19 cellular contexts compared by ENCODE assay signal in genomic region chr9:113537227-113537810, GRCh38.
DNase-seq lines count a peak whose midpoint lies in the region; ATAC-seq, FAIRE-seq and TF ChIP-seq lines count a peak whose summit lies in the region.
"Had no signal": no experiment of that assay in that cellular context is flagged by ENCODE, and none has a peak within 500 bp of the region (broad histone marks: within the 10 kb centered on the region; RNA-seq: fewer than 3 reads in every experiment).

No MANE protein-coding gene starts in this region.

- no peak for ATAC-seq in mucosa of descending colon

- intact Hi-C loops in spleen (cut with DNase I; ENCODE audit: low total_unique reads): no loop called here
- intact Hi-C loops in mucosa of descending colon (cut with DNase I, micrococcal nuclease): no loop called here

- H3K4me1 Mint-ChIP-seq in brain: peaks cover 52% of the 10 kb centered on the region
- peaks cover 90 to 99% of the 10 kb centered on the region in 2 donors for H3K4me1 Mint-ChIP-seq in immature natural killer cell
- H3K4me1 Mint-ChIP-seq: activated naive CD4-positive, alpha-beta T cell treated with anti-CD3 and anti-CD28 coated beads, Interleukin-2, amount 10 ng/mL, durations not matched to agents 7 days and 5 days; IgD-negative memory B cell had no signal

- DNase-seq in LHCN-M2 (ENCODE audit: low read depth) (peak; percentile 18), immature natural killer cell (no peak), spleen (peak; percentile 45), mucosa of descending colon (no peak), hepatic stellate cell (ENCODE audit: low spot score) (no peak), HTR-8/SVneo (ENCODE audit: insufficient read length, low spot score) (no peak)
- DNase-seq in central memory CD4-positive, alpha-beta T cell: no peak
- DNase-seq: DMS53, NCI-H1048, NCI-H2171 treated with DMSO at 0.1 percent for 48 hours had no signal

- peak overlapping the region; percentile 68 to 90 (median 86) for H3K27ac Mint-ChIP-seq in brain
- peak overlapping the region; percentile 15 to 89 (median 78) for H3K27ac Mint-ChIP-seq in immature natural killer cell
- H3K27ac Mint-ChIP-seq: activated naive CD4-positive, alpha-beta T cell treated with anti-CD3 and anti-CD28 coated beads, Interleukin-2, amount 10 ng/mL, durations not matched to agents 7 days and 5 days; IgD-negative memory B cell; T-helper 1 cell treated with Interleukin-12 subunit alpha and Interleukin-12 subunit beta and Interleukin-4 antibody, amounts not matched to agents 30 μg/mL and 1 μg/mL, for 36 hours had no signal

- H3K9me3 Mint-ChIP-seq in brain (peaks cover 0 to 5% (median 0%) of the 10 kb centered on the region in 5 experiments), immature natural killer cell (no peaks in the 10 kb centered on the region)
- H3K9me3 Mint-ChIP-seq: activated naive CD4-positive, alpha-beta T cell treated with anti-CD3 and anti-CD28 coated beads, Interleukin-2, amount 10 ng/mL, durations not matched to agents 7 days and 5 days; IgD-negative memory B cell; T-helper 1 cell treated with Interleukin-12 subunit alpha and Interleukin-12 subunit beta and Interleukin-4 antibody, amounts not matched to agents 30 μg/mL and 1 μg/mL, for 36 hours had no signal

- peak overlapping the region in 1 of 5 experiments; percentile 11 for H3K4me3 Mint-ChIP-seq in brain
- peak overlapping the region in 4 of 5 donors; percentile 33 to 74 (median 41) for H3K4me3 Mint-ChIP-seq in immature natural killer cell
- H3K4me3 Mint-ChIP-seq: activated naive CD4-positive, alpha-beta T cell treated with anti-CD3 and anti-CD28 coated beads, Interleukin-2, amount 10 ng/mL, durations not matched to agents 7 days and 5 days; IgD-negative memory B cell; T-helper 1 cell treated with Interleukin-12 subunit alpha and Interleukin-12 subunit beta and Interleukin-4 antibody, amounts not matched to agents 30 μg/mL and 1 μg/mL, for 36 hours had no signal

- H3K9me3 ChIP-seq in spleen (no peaks in the 10 kb centered on the region), mucosa of descending colon (no peaks in the 10 kb centered on the region)
- H3K9me3 ChIP-seq: suprapubic skin had no signal

- peaks cover 16 to 94% (median 60%) of the 10 kb centered on the region in 6 donors for H3K4me1 ChIP-seq in spleen
- no peaks in the 10 kb centered on the region for H3K4me1 ChIP-seq in mucosa of descending colon (ENCODE audit: low read depth)

- TF ChIP-seq CTCF in brain (conservative IDR thresholded peaks at IDR 0.05) (no peak), spleen (IDR thresholded peaks at IDR 0.05 in 8 of 11, conservative IDR thresholded peaks at IDR 0.05 in 3 of 11) (no peak), mucosa of descending colon (IDR thresholded peaks at IDR 0.05) (no peak)

- H3K4me3 ChIP-seq in spleen (no peak overlapping the region), mucosa of descending colon (no peak overlapping the region)
- H3K4me3 ChIP-seq: cardiac muscle cell, suprapubic skin had no signal

- H3K27ac ChIP-seq in spleen: peak overlapping the region in 4 of 8 donors; percentile 71 to 79 (median 72)
- H3K27ac ChIP-seq: cardiac muscle cell, RWPE1, suprapubic skin had no signal

- H3K36me3 Mint-ChIP-seq in brain (no peaks in the 10 kb centered on the region), immature natural killer cell (peaks cover 3 to 60% (median 9%) of the 10 kb centered on the region in 3 donors)
- H3K36me3 Mint-ChIP-seq: IgD-negative memory B cell had no signal

- no peaks in the 10 kb centered on the region for H3K27me3 ChIP-seq in spleen (replicated peaks in 1 of 7)
- H3K27me3 ChIP-seq: cardiac muscle cell, suprapubic skin had no signal

- WGBS in spleen, 5 donors: 93 to 96% (median 96%) methylated on average over 7 of the region's 7 CpGs

- TF ChIP-seq POLR2A in spleen (IDR thresholded peaks at IDR 0.05): no peak

- H3K27me3 Mint-ChIP-seq in brain: peaks cover 6% of the 10 kb centered on the region
- peaks cover 3% of the 10 kb centered on the region in 3 donors for H3K27me3 Mint-ChIP-seq in immature natural killer cell (ENCODE audit: low read depth in 3 of 3)
- H3K27me3 Mint-ChIP-seq: activated naive CD4-positive, alpha-beta T cell treated with anti-CD3 and anti-CD28 coated beads, Interleukin-2, amount 10 ng/mL, durations not matched to agents 7 days and 5 days; IgD-negative memory B cell had no signal

- no peak for FAIRE-seq in HTR-8/SVneo (lab: Jason Lieb, UNC)
- FAIRE-seq: GM19239, keratinocyte had no signal

- H3K36me3 ChIP-seq in spleen: peaks cover 0 to 77% (median 30%) of the 10 kb centered on the region in 6 donors
- H3K36me3 ChIP-seq in mucosa of descending colon (ENCODE audit: low read depth): no peaks in the 10 kb centered on the region
- H3K36me3 ChIP-seq: cardiac muscle cell had no signal

Comparison
In these comparisons a context has a peak if more than half of its experiments do, and no peak if none do; other contexts are left out.
1. DNase-seq: peak in LHCN-M2 (single experiment) and spleen (single experiment); none in immature natural killer cell (0 of 3), mucosa of descending colon (0 of 3), central memory CD4-positive, alpha-beta T cell (single experiment), hepatic stellate cell (single experiment) and HTR-8/SVneo (single experiment).